Comparison of ENCODE assay signal across 1 cellular context in the genomic region with DNA sequence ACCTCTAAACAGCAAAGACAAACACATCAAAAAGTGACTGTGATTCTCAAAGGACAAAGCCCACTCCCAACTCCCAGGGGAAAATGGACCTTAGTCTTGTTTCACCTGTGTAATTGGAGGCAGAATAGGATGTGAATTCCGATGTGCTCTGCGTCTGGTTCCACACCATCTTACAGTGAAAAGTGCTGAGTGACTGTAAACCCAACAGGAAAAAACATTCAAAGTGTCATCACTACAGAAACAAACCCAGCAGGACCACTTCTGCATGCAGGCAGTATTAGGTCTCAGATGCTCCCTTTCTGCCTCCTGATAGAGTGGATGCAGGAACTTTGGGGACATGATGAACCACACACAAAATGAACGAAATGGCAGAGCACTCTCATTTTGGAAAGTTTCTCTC.
TF ChIP-seq lines count a peak whose summit lies in the region.

No MANE protein-coding gene starts in this region.

TF ChIP-seq in A549, 52 proteins besides CTCF, POLR2A, EP300 and RAD21 (continued from another document):
- TF ChIP-seq, protein P1, sequence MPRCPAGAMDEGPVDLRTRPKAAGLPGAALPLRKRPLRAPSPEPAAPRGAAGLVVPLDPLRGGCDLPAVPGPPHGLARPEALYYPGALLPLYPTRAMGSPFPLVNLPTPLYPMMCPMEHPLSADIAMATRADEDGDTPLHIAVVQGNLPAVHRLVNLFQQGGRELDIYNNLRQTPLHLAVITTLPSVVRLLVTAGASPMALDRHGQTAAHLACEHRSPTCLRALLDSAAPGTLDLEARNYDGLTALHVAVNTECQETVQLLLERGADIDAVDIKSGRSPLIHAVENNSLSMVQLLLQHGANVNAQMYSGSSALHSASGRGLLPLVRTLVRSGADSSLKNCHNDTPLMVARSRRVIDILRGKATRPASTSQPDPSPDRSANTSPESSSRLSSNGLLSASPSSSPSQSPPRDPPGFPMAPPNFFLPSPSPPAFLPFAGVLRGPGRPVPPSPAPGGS (IDR thresholded peaks at IDR 0.05), result no peak
- TF ChIP-seq SREBF2 (IDR thresholded peaks at IDR 0.05) (no peak), HES2 (IDR thresholded peaks at IDR 0.05) (no peak), FOSL2 (IDR thresholded peaks at IDR 0.05) (no peak), FOSL2 (CRISPR knock-in tag; IDR thresholded peaks at IDR 0.05) (no peak), MAZ (IDR thresholded peaks at IDR 0.05; ENCODE audit: borderline replicate concordance, low read depth, low read length) (no peak), MAFK (IDR thresholded peaks at IDR 0.05; ENCODE audit: partially characterized antibody) (peak; percentile 42), POLR2AphosphoS2 (conservative IDR thresholded peaks at IDR 0.05; ENCODE audit: low read length) (no peak), RCOR1 (IDR thresholded peaks at IDR 0.05; ENCODE audit: low read depth, low read length) (no peak), PHF8 (IDR thresholded peaks at IDR 0.05; ENCODE audit: borderline replicate concordance, low read depth) (no peak)
TF ChIP-seq in A549: peak in this region for 2.
